In genomic region chr17:750431-751037, GRCh38 we compare ENCODE assay signal across 9 cellular contexts. TPM values are rescaled to one million over a fixed set of nuclear protein-coding genes. Genes with fewer than 3 reads are reported as not detected.
A peak's percentile ranks its signal among the peaks of the same experiment; 100 is the strongest.
DNase-seq lines count a peak whose midpoint lies in the region; ATAC-seq and TF ChIP-seq lines count a peak whose summit lies in the region.
"Had no signal": no experiment of that assay in that cellular context is flagged by ENCODE, and none has a peak within 500 bp of the region (broad histone marks: within the 10 kb centered on the region; RNA-seq: fewer than 3 reads in every experiment).

No MANE protein-coding gene starts in this region.

- H3K4me1 Mint-ChIP-seq in activated CD4-positive, alpha-beta T cell treated with anti-CD3 and anti-CD28 coated beads, Interleukin-2, amount 10 ng/mL, durations not matched to agents 7 days and 5 days = peaks cover 35% of the 10 kb centered on the region

- H3K79me2 ChIP-seq in SU-DHL-6 (ENCODE audit: insufficient read depth, low read length) = peaks cover 58% of the 10 kb centered on the region

- no peaks in the 10 kb centered on the region for H3K9me2 ChIP-seq in SU-DHL-6 (replicated peaks; ENCODE audit: insufficient read depth, low read length)

- H3K4me2 ChIP-seq in SU-DHL-6 (ENCODE audit: low read depth, low read length, poor library complexity, severe bottlenecking) = peak overlapping the region; percentile 95

- no peak for TF ChIP-seq POLR2A in spleen (IDR thresholded peaks at IDR 0.05)

- H3K4me3 Mint-ChIP-seq in activated CD4-positive, alpha-beta T cell treated with anti-CD3 and anti-CD28 coated beads, Interleukin-2, amount 10 ng/mL, durations not matched to agents 7 days and 5 days = peak overlapping the region; percentile 88

- H3K4me3 ChIP-seq in SU-DHL-6 (ENCODE audit: insufficient read depth, low read length, poor library complexity, severe bottlenecking) = peak overlapping the region; percentile 91
- peak overlapping the region; percentile 72 for H3K4me3 ChIP-seq in fibroblast of pulmonary artery (replicated peaks; ENCODE audit: low read depth, low read length)
- peak overlapping the region in 4 of 8 donors; percentile 83 to 97 (median 92) for H3K4me3 ChIP-seq in spleen

- H4K20me1 ChIP-seq in SU-DHL-6 (ENCODE audit: low read depth, low read length) = peaks cover 2% of the 10 kb centered on the region; the same call in 1 of the 2 replicates

- POLR2A ChIA-PET in activated CD4-positive, alpha-beta T cell treated with anti-CD3 and anti-CD28 coated beads, Interleukin-2, amount 10 ng/mL, durations not matched to agents 7 days and 5 days (lab: Charles Lee) = interaction anchor here (0.6 kb wide), 1 partner anchor 254 kb away, joined by 4 read pairs; no protein-coding TSS in a partner anchor

- intact Hi-C loops in spleen (cut with DNase I; ENCODE audit: low total_unique reads) = no loop called here

- H3K27ac Mint-ChIP-seq in activated CD4-positive, alpha-beta T cell treated with anti-CD3 and anti-CD28 coated beads, Interleukin-2, amount 10 ng/mL, durations not matched to agents 7 days and 5 days = peak overlapping the region; percentile 95

- H3K9me3 ChIP-seq in SU-DHL-6 (ENCODE audit: insufficient read depth, low read length) (no peaks in the 10 kb centered on the region), spleen (no peaks in the 10 kb centered on the region)

- H3F3A ChIP-seq in SU-DHL-6 (ENCODE audit: insufficient read depth) = peaks cover 20% of the 10 kb centered on the region

- H3K9me3 Mint-ChIP-seq in activated CD4-positive, alpha-beta T cell treated with anti-CD3 and anti-CD28 coated beads, Interleukin-2, amount 10 ng/mL, durations not matched to agents 7 days and 5 days = peaks cover 6% of the 10 kb centered on the region

- H3K36me3 ChIP-seq in SU-DHL-6 (ENCODE audit: low read length) = no peaks in the 10 kb centered on the region
- H3K36me3 ChIP-seq in spleen = peaks cover 0 to 30% (median 25%) of the 10 kb centered on the region in 6 donors

- H2AFZ ChIP-seq in SU-DHL-6 (ENCODE audit: low read depth, low read length, severe bottlenecking) = no peak overlapping the region

- H3K36me3 Mint-ChIP-seq in activated CD4-positive, alpha-beta T cell treated with anti-CD3 and anti-CD28 coated beads, Interleukin-2, amount 10 ng/mL, durations not matched to agents 7 days and 5 days (ENCODE audit: low read depth) = peaks cover 43% of the 10 kb centered on the region

- ATAC-seq in GM18511 (IDR thresholded peaks at IDR 0.05; ENCODE audit: unreplicated experiment) = no peak
- ATAC-seq in GM18498 (IDR thresholded peaks at IDR 0.05; ENCODE audit: unreplicated experiment) = no peak

- H3K27me3 ChIP-seq in SU-DHL-6 (ENCODE audit: low read length) = no peaks in the 10 kb centered on the region
- H3K27me3 ChIP-seq in spleen (replicated peaks in 1 of 7) = no peaks in the 10 kb centered on the region

- no peak for DNase-seq in activated CD4-positive, alpha-beta T cell treated with anti-CD3 and anti-CD28 coated beads, Interleukin-2, amount 10 ng/mL, durations not matched to agents 7 days and 5 days
- DNase-seq in activated CD4-positive, alpha-beta T cell treated with anti-CD3 and anti-CD28 coated beads for 48 hours = no peak
- no peak for DNase-seq in fibroblast of pulmonary artery (ENCODE audit: low read depth)
- DNase-seq in spleen = peak; percentile 42
- DNase-seq in LoVo (ENCODE audit: low spot score) = no peak
- DNase-seq: NCI-H2171 had no signal

- TF ChIP-seq CTCF in SU-DHL-6 (IDR thresholded peaks at IDR 0.05; ENCODE audit: insufficient read depth, low read length, poor library complexity, severe bottlenecking) (no peak), fibroblast of pulmonary artery (IDR thresholded peaks at IDR 0.05; ENCODE audit: low read length, missing control alignments) (no peak), spleen (IDR thresholded peaks at IDR 0.05 in 8 of 11, conservative IDR thresholded peaks at IDR 0.05 in 3 of 11) (no peak)

- 72 to 86% (median 81%) methylated on average over 8 of the region's 8 CpGs for WGBS in spleen, 5 donors

- H3K27ac ChIP-seq in SU-DHL-6 (ENCODE audit: low read depth, low read length) (no peak overlapping the region), spleen (no peak overlapping the region)

- no peaks in the 10 kb centered on the region for H3K27me3 Mint-ChIP-seq in activated CD4-positive, alpha-beta T cell treated with anti-CD3 and anti-CD28 coated beads, Interleukin-2, amount 10 ng/mL, durations not matched to agents 7 days and 5 days

- H3K4me1 ChIP-seq in spleen = peaks cover 11 to 31% (median 24%) of the 10 kb centered on the region in 6 donors

- CTCF ChIA-PET in activated CD4-positive, alpha-beta T cell treated with anti-CD3 and anti-CD28 coated beads, Interleukin-2, amount 10 ng/mL, durations not matched to agents 7 days and 5 days (lab: Charles Lee) = interaction anchor here (1.1 to 2.0 kb wide), 3 partner anchors 10 to 298 kb away, joined by 3 to 11 read pairs (median 5); partner anchors contain the start of gene TIMM22

- peak overlapping the region; percentile 98 for H3K9ac ChIP-seq in SU-DHL-6 (ENCODE audit: low read length)

RNA-seq across cellular contexts. Expression of gene GEMIN4, which starts 1.5 kb away (rescaled TPM):
- 10 to 100 TPM; 29.1 to 35.7 TPM for total RNA-seq in activated CD4-positive, alpha-beta T cell treated with anti-CD3 and anti-CD28 coated beads, Interleukin-2, amount 10 ng/mL, durations not matched to agents 7 days and 5 days
- 10 to 100 TPM; 17.3 to 24.9 (median 19.9) TPM for total RNA-seq in spleen
- 10 to 100 TPM in 1 of 3 donors, 1 to 10 TPM in 2; 5.7 to 11.4 (median 8.9) TPM for polyA plus RNA-seq in spleen

RNA-seq across cellular contexts. Expression of gene TLCD3A, which starts 18.1 kb away (rescaled TPM):
- 1 to 10 TPM; 5.6 to 5.8 TPM for total RNA-seq in activated CD4-positive, alpha-beta T cell treated with anti-CD3 and anti-CD28 coated beads, Interleukin-2, amount 10 ng/mL, durations not matched to agents 7 days and 5 days
- 1 to 10 TPM; 3.1 to 5.8 (median 4.5) TPM for total RNA-seq in spleen
- 1 to 10 TPM in 2 of 3 donors, under 1 TPM in 1; 0.96 to 1.6 (median 1.2) TPM for polyA plus RNA-seq in spleen

RNA-seq across cellular contexts. Expression of gene GLOD4, which starts 31.5 kb away (rescaled TPM):
- 10 to 100 TPM; 57.6 to 71.6 TPM for total RNA-seq in activated CD4-positive, alpha-beta T cell treated with anti-CD3 and anti-CD28 coated beads, Interleukin-2, amount 10 ng/mL, durations not matched to agents 7 days and 5 days
- total RNA-seq in spleen = 10 to 100 TPM; 38.6 to 69.7 (median 54.4) TPM
- polyA plus RNA-seq in spleen = 10 to 100 TPM; 41.9 to 54.6 (median 43.3) TPM

RNA-seq across cellular contexts. Expression of gene MRM3, which starts 31.6 kb away (rescaled TPM):
- 10 to 100 TPM; 16.9 to 19.6 TPM for total RNA-seq in activated CD4-positive, alpha-beta T cell treated with anti-CD3 and anti-CD28 coated beads, Interleukin-2, amount 10 ng/mL, durations not matched to agents 7 days and 5 days
- 10 to 100 TPM; 14.0 to 23.1 (median 17.5) TPM for total RNA-seq in spleen
- polyA plus RNA-seq in spleen = 10 to 100 TPM; 13.5 to 16.9 (median 15.1) TPM

RNA-seq across cellular contexts. Expression of gene VPS53, which starts 35.9 kb away (rescaled TPM):
- total RNA-seq in activated CD4-positive, alpha-beta T cell treated with anti-CD3 and anti-CD28 coated beads, Interleukin-2, amount 10 ng/mL, durations not matched to agents 7 days and 5 days = 10 to 100 TPM; 65.1 to 75.7 TPM
- total RNA-seq in spleen = 10 to 100 TPM; 41.7 to 82.2 (median 57.1) TPM
- polyA plus RNA-seq in spleen = 1 to 10 TPM; 3.5 to 8.1 (median 5.2) TPM
